In genomic region chr6:31393932-31394331, GRCh38 we compare ENCODE assay signal across 32 cellular contexts.
"Had no signal": no experiment of that assay in that cellular context is flagged by ENCODE, and none has a peak within 500 bp of the region (broad histone marks: within the 10 kb centered on the region; RNA-seq: fewer than 3 reads in every experiment).

No MANE protein-coding gene starts in this region.

- H3K27ac Mint-ChIP-seq: activated naive CD8-positive, alpha-beta T cell; activated T-helper 2 cell treated with anti-CD3 and anti-CD28 coated beads, Interferon-gamma antibody, Interleukin-2, Interleukin-4, amounts not matched to agents 10 μg/mL and 5 μg/mL and 100 μg/mL, durations not matched to agents 14 hours and 24 hours and 36 hours; stimulated activated memory B cell treated with anti-CD40 and anti-IgM and Interleukin-4, amounts not matched to agents 10 μg/mL and 1 μg/mL and 100 μg/mL, for 72 hours; T-helper 17 cell had no signal

- DNase-seq: activated CD4-positive, alpha-beta T cell treated with anti-CD3 and anti-CD28 coated beads, Interleukin-2, amount 50 U/mL, for 1 hour; activated CD4-positive, CD25-positive, alpha-beta regulatory T cell treated with anti-CD3 and anti-CD28 coated beads, Interleukin-2, amount 50 U/mL, for 72 hours; activated CD8-positive, alpha-beta T cell treated with anti-CD3 and anti-CD28 coated beads for 36 hours; activated naive CD4-positive, alpha-beta T cell treated with Interleukin-2 at 50 U/mL for 16 hours; activated T-cell treated with anti-CD3 and anti-CD28 coated beads, Interleukin-2, amount 50 U/mL, for 48 hours; aorta; body of pancreas; cortex of kidney; effector memory CD8-positive, alpha-beta T cell; heart left ventricle; immature natural killer cell; kidney; mammary epithelial cell; naive thymus-derived CD4-positive, alpha-beta T cell; pancreas; retina; stimulated activated CD4-positive, alpha-beta T cell treated with anti-CD3 and anti-CD28 coated beads, Interleukin-4, amount 100 ng/mL, for 24 hours; stimulated activated naive CD8-positive, alpha-beta T cell treated with anti-CD3 and anti-CD28 coated beads, Interleukin-15, amount 100 ng/mL, for 72 hours; substantia nigra; T-helper 17 cell; T1000; thyroid gland; upper lobe of right lung; WERI-Rb-1 had no signal

- H3K27ac ChIP-seq: body of pancreas, gastroesophageal sphincter, heart left ventricle, neutrophil, pancreas, prostate gland, skin epidermis, thyroid gland, upper lobe of right lung, WERI-Rb-1 had no signal

- H3K4me3 ChIP-seq: body of pancreas, gastroesophageal sphincter, heart left ventricle, pancreas, prostate gland, skin epidermis, thyroid gland, upper lobe of right lung had no signal

- H3K4me3 Mint-ChIP-seq: activated CD8-positive, alpha-beta T cell treated with anti-CD3 and anti-CD28 coated beads for 36 hours; activated naive CD8-positive, alpha-beta T cell; effector memory CD8-positive, alpha-beta T cell; immature natural killer cell; naive thymus-derived CD4-positive, alpha-beta T cell; stimulated activated memory B cell treated with anti-CD40 and anti-IgM and Interleukin-4, amounts not matched to agents 10 μg/mL and 1 μg/mL and 100 μg/mL, for 72 hours; stimulated activated naive CD8-positive, alpha-beta T cell treated with anti-CD3 and anti-CD28 coated beads, Interleukin-15, amount 100 ng/mL, for 72 hours; T-helper 17 cell had no signal

- ATAC-seq: activated CD8-positive, alpha-beta T cell treated with anti-CD3 and anti-CD28 coated beads for 36 hours; body of pancreas; effector memory CD8-positive, alpha-beta T cell; gastroesophageal sphincter; heart left ventricle; naive thymus-derived CD4-positive, alpha-beta T cell; pancreas; sciatic nerve; stimulated activated memory B cell treated with anti-CD40 and anti-IgM and Interleukin-4, amounts not matched to agents 10 μg/mL and 1 μg/mL and 100 μg/mL, for 72 hours; stimulated activated naive CD8-positive, alpha-beta T cell treated with anti-CD3 and anti-CD28 coated beads, Interleukin-15, amount 100 ng/mL, for 72 hours; T-helper 17 cell; upper lobe of right lung had no signal

- H3K9me3 ChIP-seq: body of pancreas, gastroesophageal sphincter, heart left ventricle, neutrophil, pancreas, prostate gland, thyroid gland, upper lobe of right lung had no signal

- H3K36me3 ChIP-seq: gastroesophageal sphincter, pancreas, prostate gland, WERI-Rb-1 had no signal

- H3K27me3 ChIP-seq: body of pancreas, gastroesophageal sphincter, heart left ventricle, neutrophil, pancreas, thyroid gland, upper lobe of right lung had no signal

- H3K9me3 Mint-ChIP-seq: activated CD8-positive, alpha-beta T cell treated with anti-CD3 and anti-CD28 coated beads for 36 hours; activated T-helper 2 cell treated with anti-CD3 and anti-CD28 coated beads, Interferon-gamma antibody, Interleukin-2, Interleukin-4, amounts not matched to agents 10 μg/mL and 5 μg/mL and 100 μg/mL, durations not matched to agents 14 hours and 24 hours and 36 hours; effector memory CD8-positive, alpha-beta T cell; immature natural killer cell; naive thymus-derived CD4-positive, alpha-beta T cell; stimulated activated memory B cell treated with anti-CD40 and anti-IgM and Interleukin-4, amounts not matched to agents 10 μg/mL and 1 μg/mL and 100 μg/mL, for 72 hours; stimulated activated naive CD8-positive, alpha-beta T cell treated with anti-CD3 and anti-CD28 coated beads, Interleukin-15, amount 100 ng/mL, for 72 hours had no signal

- H3K4me1 ChIP-seq: prostate gland had no signal

- H3K27me3 Mint-ChIP-seq: activated CD8-positive, alpha-beta T cell treated with anti-CD3 and anti-CD28 coated beads for 36 hours; activated naive CD8-positive, alpha-beta T cell; effector memory CD8-positive, alpha-beta T cell; stimulated activated memory B cell treated with anti-CD40 and anti-IgM and Interleukin-4, amounts not matched to agents 10 μg/mL and 1 μg/mL and 100 μg/mL, for 72 hours; stimulated activated naive CD8-positive, alpha-beta T cell treated with anti-CD3 and anti-CD28 coated beads, Interleukin-15, amount 100 ng/mL, for 72 hours; T-helper 17 cell had no signal
